ENCODE assay signal across 17 cellular contexts in genomic region chr13:33296793-33297425, GRCh38. TPM values are rescaled to one million over a fixed set of nuclear protein-coding genes. Genes with fewer than 3 reads are reported as not detected.
"Had no signal": no experiment of that assay in that cellular context is flagged by ENCODE, and none has a peak within 500 bp of the region (broad histone marks: within the 10 kb centered on the region; RNA-seq: fewer than 3 reads in every experiment).

No MANE protein-coding gene starts in this region.

- H3K4me1 Mint-ChIP-seq: activated naive CD8-positive, alpha-beta T cell treated with anti-CD3 and anti-CD28 coated beads for 36 hours; endodermal cell; naive thymus-derived CD8-positive, alpha-beta T cell had no signal

- FAIRE-seq: islet of Langerhans had no signal

- H3K9me3 ChIP-seq: breast epithelium, neutrophil, upper lobe of right lung had no signal

- DNase-seq: activated CD4-positive, CD25-positive, alpha-beta regulatory T cell treated with anti-CD3 and anti-CD28 coated beads, Interleukin-2, amount 50 U/mL, for 72 hours; activated naive CD8-positive, alpha-beta T cell treated with anti-CD3 and anti-CD28 coated beads for 36 hours; anterior cingulate cortex; dorsolateral prefrontal cortex; endodermal cell; mammary epithelial cell; naive thymus-derived CD8-positive, alpha-beta T cell; posterior cingulate gyrus; stimulated activated CD4-positive, alpha-beta T cell treated with anti-CD3 and anti-CD28 coated beads, Interleukin-4, amount 100 ng/mL, for 24 hours; stimulated activated naive CD4-positive, alpha-beta T cell; SW 1271; upper lobe of right lung had no signal

- H3K4me3 Mint-ChIP-seq: activated naive CD8-positive, alpha-beta T cell treated with anti-CD3 and anti-CD28 coated beads for 36 hours; activated T-helper 1 cell treated with anti-CD3 and anti-CD28 coated beads, Interleukin-12 subunit alpha, Interleukin-12 subunit beta, Interleukin-2, Interleukin-4 antibody, amounts not matched to agents 30 ng/mL and 10 ng/mL and 1 ng/mL, durations not matched to agents 14 hours and 24 hours and 36 hours; endodermal cell; naive thymus-derived CD8-positive, alpha-beta T cell had no signal

- H3K9me3 Mint-ChIP-seq: activated naive CD8-positive, alpha-beta T cell treated with anti-CD3 and anti-CD28 coated beads for 36 hours; activated T-helper 1 cell treated with anti-CD3 and anti-CD28 coated beads, Interleukin-12 subunit alpha, Interleukin-12 subunit beta, Interleukin-2, Interleukin-4 antibody, amounts not matched to agents 30 ng/mL and 10 ng/mL and 1 ng/mL, durations not matched to agents 14 hours and 24 hours and 36 hours; endodermal cell; naive thymus-derived CD8-positive, alpha-beta T cell had no signal

- H3K36me3 ChIP-seq: breast epithelium, neutrophil, upper lobe of right lung had no signal

- H3K27ac Mint-ChIP-seq: activated naive CD8-positive, alpha-beta T cell treated with anti-CD3 and anti-CD28 coated beads for 36 hours; activated T-helper 1 cell treated with anti-CD3 and anti-CD28 coated beads, Interleukin-12 subunit alpha, Interleukin-12 subunit beta, Interleukin-2, Interleukin-4 antibody, amounts not matched to agents 30 ng/mL and 10 ng/mL and 1 ng/mL, durations not matched to agents 14 hours and 24 hours and 36 hours; endodermal cell; naive thymus-derived CD8-positive, alpha-beta T cell had no signal

- H3K27ac ChIP-seq: breast epithelium, dorsolateral prefrontal cortex, neutrophil, skin epidermis, upper lobe of right lung had no signal

- ATAC-seq: naive thymus-derived CD8-positive, alpha-beta T cell; upper lobe of right lung had no signal

- H3K4me1 ChIP-seq: breast epithelium, upper lobe of right lung had no signal

- H3K36me3 Mint-ChIP-seq: activated naive CD8-positive, alpha-beta T cell treated with anti-CD3 and anti-CD28 coated beads for 36 hours had no signal

- H3K4me3 ChIP-seq: breast epithelium, dorsolateral prefrontal cortex, skin epidermis, upper lobe of right lung had no signal

- H3K27me3 ChIP-seq: breast epithelium, dorsolateral prefrontal cortex, neutrophil, upper lobe of right lung had no signal

RNA-seq across cellular contexts. Expression of gene STARD13, which starts 11.4 kb away (rescaled TPM):
- total RNA-seq: naive thymus-derived CD8-positive, alpha-beta T cell had no signal
- polyA plus RNA-seq: naive thymus-derived CD8-positive, alpha-beta T cell had no signal
